Comparison of ENCODE assay signal across 1 cellular context in the genomic region with DNA sequence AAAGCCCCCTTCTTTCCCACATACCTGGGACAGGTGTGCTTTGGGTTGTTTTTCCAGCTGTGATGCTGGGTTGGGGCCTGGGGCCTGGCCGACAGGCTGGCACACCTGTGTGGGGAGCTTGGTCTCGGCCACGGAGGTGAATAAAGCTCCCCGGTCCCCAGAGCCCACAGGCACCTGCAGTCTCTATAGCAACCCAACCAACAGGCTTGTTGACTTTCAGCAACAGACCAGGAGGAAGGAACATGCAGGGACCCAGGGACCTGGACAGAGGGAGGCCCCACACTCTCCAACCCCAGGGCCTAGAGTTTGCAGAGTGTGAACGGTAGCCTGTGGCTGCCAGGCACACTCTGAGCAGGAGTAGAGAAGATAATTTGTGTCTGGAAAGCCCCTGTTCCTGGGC.
TF ChIP-seq lines count a peak whose summit lies in the region.

No MANE protein-coding gene starts in this region.

TF ChIP-seq in GM23338, 12 proteins besides CTCF, POLR2A, EP300 and RAD21 (continued from another document):
- TF ChIP-seq ZNF462 (CRISPR knock-in tag; IDR thresholded peaks at IDR 0.05) (no peak), EZH2 (IDR thresholded peaks at IDR 0.05; ENCODE audit: low read depth, unreplicated experiment) (no peak), STAT1 (IDR thresholded peaks at IDR 0.05; ENCODE audit: unreplicated experiment) (no peak), EZH2phosphoT487 (IDR thresholded peaks at IDR 0.05; ENCODE audit: unreplicated experiment) (no peak), ZNF114 (CRISPR knock-in tag; IDR thresholded peaks at IDR 0.05) (no peak), ETS1 (IDR thresholded peaks at IDR 0.05) (no peak), NANOG (IDR thresholded peaks at IDR 0.05; ENCODE audit: borderline replicate concordance) (no peak), JUNB (IDR thresholded peaks at IDR 0.05; ENCODE audit: unreplicated experiment) (no peak), CREB1 (CRISPR knock-in tag; IDR thresholded peaks at IDR 0.05; ENCODE audit: low read depth) (no peak)
- TF ChIP-seq, protein P1, sequence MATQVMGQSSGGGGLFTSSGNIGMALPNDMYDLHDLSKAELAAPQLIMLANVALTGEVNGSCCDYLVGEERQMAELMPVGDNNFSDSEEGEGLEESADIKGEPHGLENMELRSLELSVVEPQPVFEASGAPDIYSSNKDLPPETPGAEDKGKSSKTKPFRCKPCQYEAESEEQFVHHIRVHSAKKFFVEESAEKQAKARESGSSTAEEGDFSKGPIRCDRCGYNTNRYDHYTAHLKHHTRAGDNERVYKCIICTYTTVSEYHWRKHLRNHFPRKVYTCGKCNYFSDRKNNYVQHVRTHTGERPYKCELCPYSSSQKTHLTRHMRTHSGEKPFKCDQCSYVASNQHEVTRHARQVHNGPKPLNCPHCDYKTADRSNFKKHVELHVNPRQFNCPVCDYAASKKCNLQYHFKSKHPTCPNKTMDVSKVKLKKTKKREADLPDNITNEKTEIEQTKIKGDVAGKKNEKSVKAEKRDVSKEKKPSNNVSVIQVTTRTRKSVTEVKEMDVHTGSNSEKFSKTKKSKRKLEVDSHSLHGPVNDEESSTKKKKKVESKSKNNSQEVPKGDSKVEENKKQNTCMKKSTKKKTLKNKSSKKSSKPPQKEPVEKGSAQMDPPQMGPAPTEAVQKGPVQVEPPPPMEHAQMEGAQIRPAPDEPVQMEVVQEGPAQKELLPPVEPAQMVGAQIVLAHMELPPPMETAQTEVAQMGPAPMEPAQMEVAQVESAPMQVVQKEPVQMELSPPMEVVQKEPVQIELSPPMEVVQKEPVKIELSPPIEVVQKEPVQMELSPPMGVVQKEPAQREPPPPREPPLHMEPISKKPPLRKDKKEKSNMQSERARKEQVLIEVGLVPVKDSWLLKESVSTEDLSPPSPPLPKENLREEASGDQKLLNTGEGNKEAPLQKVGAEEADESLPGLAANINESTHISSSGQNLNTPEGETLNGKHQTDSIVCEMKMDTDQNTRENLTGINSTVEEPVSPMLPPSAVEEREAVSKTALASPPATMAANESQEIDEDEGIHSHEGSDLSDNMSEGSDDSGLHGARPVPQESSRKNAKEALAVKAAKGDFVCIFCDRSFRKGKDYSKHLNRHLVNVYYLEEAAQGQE (IDR thresholded peaks at IDR 0.05; ENCODE audit: unreplicated experiment), result no peak
